1 cellular context compared by ENCODE assay signal in genomic region chr6:12114055-12114503, GRCh38.
TF ChIP-seq lines count a peak whose summit lies in the region.

No MANE protein-coding gene starts in this region.

TF ChIP-seq in GM12878, 131 proteins besides CTCF, POLR2A, EP300 and RAD21 (continued from another document and continues in another):
- TF ChIP-seq, protein P1, sequence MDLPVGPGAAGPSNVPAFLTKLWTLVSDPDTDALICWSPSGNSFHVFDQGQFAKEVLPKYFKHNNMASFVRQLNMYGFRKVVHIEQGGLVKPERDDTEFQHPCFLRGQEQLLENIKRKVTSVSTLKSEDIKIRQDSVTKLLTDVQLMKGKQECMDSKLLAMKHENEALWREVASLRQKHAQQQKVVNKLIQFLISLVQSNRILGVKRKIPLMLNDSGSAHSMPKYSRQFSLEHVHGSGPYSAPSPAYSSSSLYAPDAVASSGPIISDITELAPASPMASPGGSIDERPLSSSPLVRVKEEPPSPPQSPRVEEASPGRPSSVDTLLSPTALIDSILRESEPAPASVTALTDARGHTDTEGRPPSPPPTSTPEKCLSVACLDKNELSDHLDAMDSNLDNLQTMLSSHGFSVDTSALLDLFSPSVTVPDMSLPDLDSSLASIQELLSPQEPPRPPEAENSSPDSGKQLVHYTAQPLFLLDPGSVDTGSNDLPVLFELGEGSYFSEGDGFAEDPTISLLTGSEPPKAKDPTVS (IDR thresholded peaks at IDR 0.05; ENCODE audit: low read depth, low read length), result no peak
- TF ChIP-seq SP1 (IDR thresholded peaks at IDR 0.05; ENCODE audit: low read depth, low read length), result no peak
- TF ChIP-seq NFXL1 (IDR thresholded peaks at IDR 0.05; ENCODE audit: borderline replicate concordance), result no peak
- TF ChIP-seq, protein P2, sequence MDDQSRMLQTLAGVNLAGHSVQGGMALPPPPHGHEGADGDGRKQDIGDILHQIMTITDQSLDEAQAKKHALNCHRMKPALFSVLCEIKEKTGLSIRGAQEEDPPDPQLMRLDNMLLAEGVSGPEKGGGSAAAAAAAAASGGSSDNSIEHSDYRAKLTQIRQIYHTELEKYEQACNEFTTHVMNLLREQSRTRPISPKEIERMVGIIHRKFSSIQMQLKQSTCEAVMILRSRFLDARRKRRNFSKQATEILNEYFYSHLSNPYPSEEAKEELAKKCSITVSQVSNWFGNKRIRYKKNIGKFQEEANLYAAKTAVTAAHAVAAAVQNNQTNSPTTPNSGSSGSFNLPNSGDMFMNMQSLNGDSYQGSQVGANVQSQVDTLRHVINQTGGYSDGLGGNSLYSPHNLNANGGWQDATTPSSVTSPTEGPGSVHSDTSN (IDR thresholded peaks at IDR 0.05; ENCODE audit: insufficient replicate concordance, low read depth, low read length), result no peak
- TF ChIP-seq IRF3 (IDR thresholded peaks at IDR 0.05), result no peak
- TF ChIP-seq CHD1 (IDR thresholded peaks at IDR 0.05; ENCODE audit: low read depth, low read length), result no peak
- no peak for TF ChIP-seq BACH1 (IDR thresholded peaks at IDR 0.05; ENCODE audit: borderline replicate concordance)
- TF ChIP-seq NFIC (IDR thresholded peaks at IDR 0.05; ENCODE audit: low read depth, low read length), result no peak
- TF ChIP-seq REST (IDR thresholded peaks at IDR 0.05; ENCODE audit: low read depth, low read length), result no peak
- TF ChIP-seq SMAD1 (IDR thresholded peaks at IDR 0.05; ENCODE audit: low read depth, partially characterized antibody), result peak; percentile 57
- TF ChIP-seq BCL11A (IDR thresholded peaks at IDR 0.05; ENCODE audit: low read depth, low read length), result 0 out of 2 replicates have a peak, but pooled peaks have one; percentile 13
- TF ChIP-seq MEF2B (IDR thresholded peaks at IDR 0.05; ENCODE audit: partially characterized antibody, poor library complexity, severe bottlenecking), result peak; percentile 81
- no peak; the same call in 1 of the 2 replicates for TF ChIP-seq GATAD2B (conservative IDR thresholded peaks at IDR 0.05; ENCODE audit: low read depth)
- peak; percentile 76 for TF ChIP-seq ATF7 (IDR thresholded peaks at IDR 0.05; ENCODE audit: low read depth)
- TF ChIP-seq USF2 (IDR thresholded peaks at IDR 0.05; ENCODE audit: borderline replicate concordance, low read depth, low read length), result no peak; the same call in 1 of the 2 replicates
- TF ChIP-seq CHD2 (IDR thresholded peaks at IDR 0.05; ENCODE audit: borderline replicate concordance, low read depth, low read length), result peak; percentile 50; the same call in 1 of the 2 replicates
- TF ChIP-seq RELB (IDR thresholded peaks at IDR 0.05; ENCODE audit: low read depth), result peak; percentile 62; the same call in 1 of the 2 replicates
- no peak for TF ChIP-seq RB1 (IDR thresholded peaks at IDR 0.05; ENCODE audit: borderline replicate concordance)
- no peak for TF ChIP-seq SREBF2 (IDR thresholded peaks at IDR 0.05; ENCODE audit: low read length)
- TF ChIP-seq, protein P3, sequence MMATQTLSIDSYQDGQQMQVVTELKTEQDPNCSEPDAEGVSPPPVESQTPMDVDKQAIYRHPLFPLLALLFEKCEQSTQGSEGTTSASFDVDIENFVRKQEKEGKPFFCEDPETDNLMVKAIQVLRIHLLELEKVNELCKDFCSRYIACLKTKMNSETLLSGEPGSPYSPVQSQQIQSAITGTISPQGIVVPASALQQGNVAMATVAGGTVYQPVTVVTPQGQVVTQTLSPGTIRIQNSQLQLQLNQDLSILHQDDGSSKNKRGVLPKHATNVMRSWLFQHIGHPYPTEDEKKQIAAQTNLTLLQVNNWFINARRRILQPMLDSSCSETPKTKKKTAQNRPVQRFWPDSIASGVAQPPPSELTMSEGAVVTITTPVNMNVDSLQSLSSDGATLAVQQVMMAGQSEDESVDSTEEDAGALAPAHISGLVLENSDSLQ (IDR thresholded peaks at IDR 0.05), result no peak
- no peak for TF ChIP-seq POLR2AphosphoS5 (IDR thresholded peaks at IDR 0.05; ENCODE audit: low read length)
- TF ChIP-seq HDAC6 (IDR thresholded peaks at IDR 0.05; ENCODE audit: unreplicated experiment), result no peak
- TF ChIP-seq STAT3 (IDR thresholded peaks at IDR 0.05; ENCODE audit: low read depth, low read length), result no peak
- peak; percentile 30; the same call in 1 of the 2 replicates for TF ChIP-seq JUNB (IDR thresholded peaks at IDR 0.05)
- TF ChIP-seq SUPT20H (IDR thresholded peaks at IDR 0.05; ENCODE audit: borderline replicate concordance, control insufficient read depth, low read depth, low read length), result no peak
- TF ChIP-seq STAT1 (conservative IDR thresholded peaks at IDR 0.05), result no peak
- no peak for TF ChIP-seq KLF5 (IDR thresholded peaks at IDR 0.05; ENCODE audit: partially characterized antibody)
- no peak for TF ChIP-seq BCL3 (IDR thresholded peaks at IDR 0.05; ENCODE audit: borderline replicate concordance, insufficient read depth, low read depth, low read length, poor library complexity, severe bottlenecking)
- no peak for TF ChIP-seq ZNF274 (IDR thresholded peaks at IDR 0.05; ENCODE audit: insufficient read depth, insufficient read length)
- TF ChIP-seq GABPA (IDR thresholded peaks at IDR 0.05; ENCODE audit: low read depth), result no peak
- TF ChIP-seq BCLAF1 (IDR thresholded peaks at IDR 0.05), result no peak
- no peak for TF ChIP-seq MYC (IDR thresholded peaks at IDR 0.05; ENCODE audit: insufficient read depth, insufficient read length, insufficient replicate concordance, low read length, severe bottlenecking)
- no peak; the same call in 1 of the 2 replicates for TF ChIP-seq NKRF (conservative IDR thresholded peaks at IDR 0.05)
- TF ChIP-seq PAX8 (IDR thresholded peaks at IDR 0.05), result no peak
- no peak for TF ChIP-seq SUZ12 (IDR thresholded peaks at IDR 0.05; ENCODE audit: unreplicated experiment)
- no peak for TF ChIP-seq BRCA1 (IDR thresholded peaks at IDR 0.05; ENCODE audit: low read depth, low read length)
- TF ChIP-seq, protein P4, sequence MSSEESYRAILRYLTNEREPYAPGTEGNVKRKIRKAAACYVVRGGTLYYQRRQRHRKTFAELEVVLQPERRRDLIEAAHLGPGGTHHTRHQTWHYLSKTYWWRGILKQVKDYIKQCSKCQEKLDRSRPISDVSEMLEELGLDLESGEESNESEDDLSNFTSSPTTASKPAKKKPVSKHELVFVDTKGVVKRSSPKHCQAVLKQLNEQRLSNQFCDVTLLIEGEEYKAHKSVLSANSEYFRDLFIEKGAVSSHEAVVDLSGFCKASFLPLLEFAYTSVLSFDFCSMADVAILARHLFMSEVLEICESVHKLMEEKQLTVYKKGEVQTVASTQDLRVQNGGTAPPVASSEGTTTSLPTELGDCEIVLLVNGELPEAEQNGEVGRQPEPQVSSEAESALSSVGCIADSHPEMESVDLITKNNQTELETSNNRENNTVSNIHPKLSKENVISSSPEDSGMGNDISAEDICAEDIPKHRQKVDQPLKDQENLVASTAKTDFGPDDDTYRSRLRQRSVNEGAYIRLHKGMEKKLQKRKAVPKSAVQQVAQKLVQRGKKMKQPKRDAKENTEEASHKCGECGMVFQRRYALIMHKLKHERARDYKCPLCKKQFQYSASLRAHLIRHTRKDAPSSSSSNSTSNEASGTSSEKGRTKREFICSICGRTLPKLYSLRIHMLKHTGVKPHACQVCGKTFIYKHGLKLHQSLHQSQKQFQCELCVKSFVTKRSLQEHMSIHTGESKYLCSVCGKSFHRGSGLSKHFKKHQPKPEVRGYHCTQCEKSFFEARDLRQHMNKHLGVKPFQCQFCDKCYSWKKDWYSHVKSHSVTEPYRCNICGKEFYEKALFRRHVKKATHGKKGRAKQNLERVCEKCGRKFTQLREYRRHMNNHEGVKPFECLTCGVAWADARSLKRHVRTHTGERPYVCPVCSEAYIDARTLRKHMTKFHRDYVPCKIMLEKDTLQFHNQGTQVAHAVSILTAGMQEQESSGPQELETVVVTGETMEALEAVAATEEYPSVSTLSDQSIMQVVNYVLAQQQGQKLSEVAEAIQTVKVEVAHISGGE (CRISPR knock-in tag; IDR thresholded peaks at IDR 0.05), result no peak
